1 cellular context compared by ENCODE assay signal in the genomic region with DNA sequence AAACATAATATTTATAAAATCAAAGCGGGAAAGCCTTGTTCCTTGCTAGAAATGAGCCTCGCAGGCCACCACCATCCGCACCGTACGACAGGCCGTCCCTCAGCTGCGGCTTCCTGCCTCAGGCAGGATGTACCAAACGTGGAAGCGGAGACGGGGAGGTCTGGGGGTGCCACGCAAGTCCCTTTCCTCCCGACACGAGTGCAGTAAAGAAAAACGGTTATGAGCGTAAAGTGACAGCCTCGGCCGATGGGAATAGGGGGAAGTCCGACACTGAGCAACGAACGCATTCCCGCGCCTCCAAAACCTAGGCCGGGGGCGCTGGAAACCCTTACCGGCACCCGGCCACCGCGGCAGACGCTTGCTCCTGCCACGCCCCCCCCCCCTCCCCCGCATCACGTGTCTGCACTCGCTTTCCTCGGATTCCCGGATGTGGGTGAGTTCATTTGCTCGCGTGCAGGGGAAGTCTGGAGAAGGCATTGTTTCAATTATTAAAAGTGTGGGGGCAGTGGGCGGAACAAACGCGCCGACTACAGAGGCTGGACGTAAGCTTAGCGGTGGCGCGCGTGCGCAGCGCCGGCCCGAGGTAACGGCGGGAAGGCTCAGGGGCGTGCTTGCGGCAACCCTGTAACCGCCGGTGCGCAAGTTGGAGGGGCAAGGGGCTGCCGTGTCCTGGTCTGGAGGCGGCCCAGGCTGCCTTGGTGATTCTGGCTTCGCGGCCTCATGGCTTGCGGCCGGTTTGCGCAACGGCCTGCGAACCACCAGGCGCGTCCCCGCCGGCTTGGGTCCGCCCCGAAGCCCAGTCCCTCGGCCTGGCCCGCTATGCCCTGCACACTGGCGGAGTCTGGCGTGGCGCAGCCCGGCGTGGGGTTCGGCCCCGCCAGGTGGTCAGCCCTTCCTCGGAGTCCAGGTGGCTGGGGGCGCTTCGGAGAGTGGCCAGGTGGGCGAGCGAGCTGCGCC.
TF ChIP-seq lines count a peak whose summit lies in the region.

ANAPC13 (minus strand) TSS at position 366 of the 957 bp plus-strand sequence. CDS start 3,081 bp downstream, outside the sequence.
CEP63 (plus strand) TSS at position 438 of the 957 bp plus-strand sequence. CDS start 9,264 bp downstream, outside the sequence.

TF ChIP-seq in GM12878, 131 proteins besides CTCF, POLR2A, EP300 and RAD21 (continued from another document and continues in another):
- peak; percentile 67 for TF ChIP-seq MYC (IDR thresholded peaks at IDR 0.05; ENCODE audit: insufficient read depth, insufficient read length, insufficient replicate concordance, low read length, severe bottlenecking)
- no peak for TF ChIP-seq NFYA (IDR thresholded peaks at IDR 0.05; ENCODE audit: borderline replicate concordance, low read depth, low read length)
- no peak for TF ChIP-seq TCF12 (IDR thresholded peaks at IDR 0.05; ENCODE audit: low read depth, low read length)
- TF ChIP-seq ZNF274 (IDR thresholded peaks at IDR 0.05; ENCODE audit: insufficient read depth, insufficient read length), result no peak
- 0 out of 2 replicates have a peak, but pooled peaks have one; percentile 15 for TF ChIP-seq RCOR1 (conservative IDR thresholded peaks at IDR 0.05; ENCODE audit: low read depth, low read length)
- no peak for TF ChIP-seq MYB (IDR thresholded peaks at IDR 0.05; ENCODE audit: borderline replicate concordance, low read depth, low read length)
- peak; percentile 35 to 51; a peak in 1 of 4 replicates for TF ChIP-seq SRF (IDR thresholded peaks at IDR 0.05; ENCODE audit: low read depth in 2 of 2, low read length in 2 of 2)
- peak in 1 of 2 experiments; percentile 95; a peak in 2 of 3 replicates for TF ChIP-seq EGR1 (IDR thresholded peaks at IDR 0.05; ENCODE audit: borderline replicate concordance in 1 of 2, low read depth in 2 of 2, low read length in 2 of 2)
- TF ChIP-seq NRF1 (conservative IDR thresholded peaks at IDR 0.05; ENCODE audit: low read depth, low read length), result peak; percentile 78
- TF ChIP-seq SMAD1 (IDR thresholded peaks at IDR 0.05; ENCODE audit: low read depth, partially characterized antibody), result no peak
- TF ChIP-seq PAX8 (IDR thresholded peaks at IDR 0.05), result no peak
- no peak for TF ChIP-seq IRF4 (IDR thresholded peaks at IDR 0.05; ENCODE audit: low read depth, low read length)
- TF ChIP-seq, protein P1, sequence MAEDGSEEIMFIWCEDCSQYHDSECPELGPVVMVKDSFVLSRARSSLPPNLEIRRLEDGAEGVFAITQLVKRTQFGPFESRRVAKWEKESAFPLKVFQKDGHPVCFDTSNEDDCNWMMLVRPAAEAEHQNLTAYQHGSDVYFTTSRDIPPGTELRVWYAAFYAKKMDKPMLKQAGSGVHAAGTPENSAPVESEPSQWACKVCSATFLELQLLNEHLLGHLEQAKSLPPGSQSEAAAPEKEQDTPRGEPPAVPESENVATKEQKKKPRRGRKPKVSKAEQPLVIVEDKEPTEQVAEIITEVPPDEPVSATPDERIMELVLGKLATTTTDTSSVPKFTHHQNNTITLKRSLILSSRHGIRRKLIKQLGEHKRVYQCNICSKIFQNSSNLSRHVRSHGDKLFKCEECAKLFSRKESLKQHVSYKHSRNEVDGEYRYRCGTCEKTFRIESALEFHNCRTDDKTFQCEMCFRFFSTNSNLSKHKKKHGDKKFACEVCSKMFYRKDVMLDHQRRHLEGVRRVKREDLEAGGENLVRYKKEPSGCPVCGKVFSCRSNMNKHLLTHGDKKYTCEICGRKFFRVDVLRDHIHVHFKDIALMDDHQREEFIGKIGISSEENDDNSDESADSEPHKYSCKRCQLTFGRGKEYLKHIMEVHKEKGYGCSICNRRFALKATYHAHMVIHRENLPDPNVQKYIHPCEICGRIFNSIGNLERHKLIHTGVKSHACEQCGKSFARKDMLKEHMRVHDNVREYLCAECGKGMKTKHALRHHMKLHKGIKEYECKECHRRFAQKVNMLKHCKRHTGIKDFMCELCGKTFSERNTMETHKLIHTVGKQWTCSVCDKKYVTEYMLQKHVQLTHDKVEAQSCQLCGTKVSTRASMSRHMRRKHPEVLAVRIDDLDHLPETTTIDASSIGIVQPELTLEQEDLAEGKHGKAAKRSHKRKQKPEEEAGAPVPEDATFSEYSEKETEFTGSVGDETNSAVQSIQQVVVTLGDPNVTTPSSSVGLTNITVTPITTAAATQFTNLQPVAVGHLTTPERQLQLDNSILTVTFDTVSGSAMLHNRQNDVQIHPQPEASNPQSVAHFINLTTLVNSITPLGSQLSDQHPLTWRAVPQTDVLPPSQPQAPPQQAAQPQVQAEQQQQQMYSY (CRISPR knock-in tag; IDR thresholded peaks at IDR 0.05), result no peak
- peak; percentile 76 for TF ChIP-seq USF2 (IDR thresholded peaks at IDR 0.05; ENCODE audit: borderline replicate concordance, low read depth, low read length)
- peak; percentile 97 to 99 for TF ChIP-seq BHLHE40 (IDR thresholded peaks at IDR 0.05; ENCODE audit: borderline replicate concordance in 1 of 2, low read depth in 2 of 2, low read length in 1 of 2)
- TF ChIP-seq CHD4 (IDR thresholded peaks at IDR 0.05), result no peak
- peak; percentile 46 for TF ChIP-seq DPF2 (IDR thresholded peaks at IDR 0.05)
- TF ChIP-seq TCF7 (IDR thresholded peaks at IDR 0.05; ENCODE audit: borderline replicate concordance), result 0 out of 2 replicates have a peak, but pooled peaks have one; percentile 16
- TF ChIP-seq MTA2 (IDR thresholded peaks at IDR 0.05; ENCODE audit: low read depth), result peak; percentile 51; the same call in 1 of the 2 replicates
- 0 out of 2 replicates have a peak, but pooled peaks have one; percentile 49 for TF ChIP-seq CBX5 (IDR thresholded peaks at IDR 0.05; ENCODE audit: low read depth)
- TF ChIP-seq POLR2AphosphoS5 (IDR thresholded peaks at IDR 0.05; ENCODE audit: low read length), result peak; percentile 87
- TF ChIP-seq SIN3A (IDR thresholded peaks at IDR 0.05; ENCODE audit: low read depth, low read length), result no peak
- no peak for TF ChIP-seq BCL11A (IDR thresholded peaks at IDR 0.05; ENCODE audit: low read depth, low read length)
- TF ChIP-seq, protein P2, sequence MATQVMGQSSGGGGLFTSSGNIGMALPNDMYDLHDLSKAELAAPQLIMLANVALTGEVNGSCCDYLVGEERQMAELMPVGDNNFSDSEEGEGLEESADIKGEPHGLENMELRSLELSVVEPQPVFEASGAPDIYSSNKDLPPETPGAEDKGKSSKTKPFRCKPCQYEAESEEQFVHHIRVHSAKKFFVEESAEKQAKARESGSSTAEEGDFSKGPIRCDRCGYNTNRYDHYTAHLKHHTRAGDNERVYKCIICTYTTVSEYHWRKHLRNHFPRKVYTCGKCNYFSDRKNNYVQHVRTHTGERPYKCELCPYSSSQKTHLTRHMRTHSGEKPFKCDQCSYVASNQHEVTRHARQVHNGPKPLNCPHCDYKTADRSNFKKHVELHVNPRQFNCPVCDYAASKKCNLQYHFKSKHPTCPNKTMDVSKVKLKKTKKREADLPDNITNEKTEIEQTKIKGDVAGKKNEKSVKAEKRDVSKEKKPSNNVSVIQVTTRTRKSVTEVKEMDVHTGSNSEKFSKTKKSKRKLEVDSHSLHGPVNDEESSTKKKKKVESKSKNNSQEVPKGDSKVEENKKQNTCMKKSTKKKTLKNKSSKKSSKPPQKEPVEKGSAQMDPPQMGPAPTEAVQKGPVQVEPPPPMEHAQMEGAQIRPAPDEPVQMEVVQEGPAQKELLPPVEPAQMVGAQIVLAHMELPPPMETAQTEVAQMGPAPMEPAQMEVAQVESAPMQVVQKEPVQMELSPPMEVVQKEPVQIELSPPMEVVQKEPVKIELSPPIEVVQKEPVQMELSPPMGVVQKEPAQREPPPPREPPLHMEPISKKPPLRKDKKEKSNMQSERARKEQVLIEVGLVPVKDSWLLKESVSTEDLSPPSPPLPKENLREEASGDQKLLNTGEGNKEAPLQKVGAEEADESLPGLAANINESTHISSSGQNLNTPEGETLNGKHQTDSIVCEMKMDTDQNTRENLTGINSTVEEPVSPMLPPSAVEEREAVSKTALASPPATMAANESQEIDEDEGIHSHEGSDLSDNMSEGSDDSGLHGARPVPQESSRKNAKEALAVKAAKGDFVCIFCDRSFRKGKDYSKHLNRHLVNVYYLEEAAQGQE (IDR thresholded peaks at IDR 0.05; ENCODE audit: low read depth, low read length), result no peak
- TF ChIP-seq GATAD2B (conservative IDR thresholded peaks at IDR 0.05; ENCODE audit: low read depth), result peak; percentile 73
- peak; percentile 89 for TF ChIP-seq BCLAF1 (IDR thresholded peaks at IDR 0.05)
- no peak for TF ChIP-seq CBX3 (IDR thresholded peaks at IDR 0.05; ENCODE audit: borderline replicate concordance, low read depth)
- TF ChIP-seq HDAC6 (IDR thresholded peaks at IDR 0.05; ENCODE audit: unreplicated experiment), result no peak
- peak; percentile 58 for TF ChIP-seq SP1 (IDR thresholded peaks at IDR 0.05; ENCODE audit: low read depth, low read length)
- TF ChIP-seq CREM (IDR thresholded peaks at IDR 0.05; ENCODE audit: low read depth), result peak; percentile 75
- peak; percentile 52 for TF ChIP-seq RELA (IDR thresholded peaks at IDR 0.05; ENCODE audit: borderline replicate concordance, partially characterized antibody)
- TF ChIP-seq KDM1A (IDR thresholded peaks at IDR 0.05; ENCODE audit: borderline replicate concordance), result no peak
- no peak for TF ChIP-seq MTA3 (IDR thresholded peaks at IDR 0.05; ENCODE audit: borderline replicate concordance, low read length)
- TF ChIP-seq KAT2A (conservative IDR thresholded peaks at IDR 0.05; ENCODE audit: control insufficient read depth, low read depth, low read length), result no peak
- TF ChIP-seq, protein P3, sequence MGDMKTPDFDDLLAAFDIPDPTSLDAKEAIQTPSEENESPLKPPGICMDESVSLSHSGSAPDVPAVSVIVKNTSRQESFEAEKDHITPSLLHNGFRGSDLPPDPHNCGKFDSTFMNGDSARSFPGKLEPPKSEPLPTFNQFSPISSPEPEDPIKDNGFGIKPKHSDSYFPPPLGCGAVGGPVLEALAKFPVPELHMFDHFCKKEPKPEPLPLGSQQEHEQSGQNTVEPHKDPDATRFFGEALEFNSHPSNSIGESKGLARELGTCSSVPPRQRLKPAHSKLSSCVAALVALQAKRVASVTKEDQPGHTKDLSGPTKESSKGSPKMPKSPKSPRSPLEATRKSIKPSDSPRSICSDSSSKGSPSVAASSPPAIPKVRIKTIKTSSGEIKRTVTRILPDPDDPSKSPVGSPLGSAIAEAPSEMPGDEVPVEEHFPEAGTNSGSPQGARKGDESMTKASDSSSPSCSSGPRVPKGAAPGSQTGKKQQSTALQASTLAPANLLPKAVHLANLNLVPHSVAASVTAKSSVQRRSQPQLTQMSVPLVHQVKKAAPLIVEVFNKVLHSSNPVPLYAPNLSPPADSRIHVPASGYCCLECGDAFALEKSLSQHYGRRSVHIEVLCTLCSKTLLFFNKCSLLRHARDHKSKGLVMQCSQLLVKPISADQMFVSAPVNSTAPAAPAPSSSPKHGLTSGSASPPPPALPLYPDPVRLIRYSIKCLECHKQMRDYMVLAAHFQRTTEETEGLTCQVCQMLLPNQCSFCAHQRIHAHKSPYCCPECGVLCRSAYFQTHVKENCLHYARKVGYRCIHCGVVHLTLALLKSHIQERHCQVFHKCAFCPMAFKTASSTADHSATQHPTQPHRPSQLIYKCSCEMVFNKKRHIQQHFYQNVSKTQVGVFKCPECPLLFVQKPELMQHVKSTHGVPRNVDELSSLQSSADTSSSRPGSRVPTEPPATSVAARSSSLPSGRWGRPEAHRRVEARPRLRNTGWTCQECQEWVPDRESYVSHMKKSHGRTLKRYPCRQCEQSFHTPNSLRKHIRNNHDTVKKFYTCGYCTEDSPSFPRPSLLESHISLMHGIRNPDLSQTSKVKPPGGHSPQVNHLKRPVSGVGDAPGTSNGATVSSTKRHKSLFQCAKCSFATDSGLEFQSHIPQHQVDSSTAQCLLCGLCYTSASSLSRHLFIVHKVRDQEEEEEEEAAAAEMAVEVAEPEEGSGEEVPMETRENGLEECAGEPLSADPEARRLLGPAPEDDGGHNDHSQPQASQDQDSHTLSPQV (IDR thresholded peaks at IDR 0.05), result no peak
- peak; percentile 52 for TF ChIP-seq ELK1 (IDR thresholded peaks at IDR 0.05; ENCODE audit: low read depth, low read length)
- TF ChIP-seq SUPT20H (IDR thresholded peaks at IDR 0.05; ENCODE audit: borderline replicate concordance, control insufficient read depth, low read depth, low read length), result no peak
- 0 out of 2 replicates have a peak, but pooled peaks have one; percentile 44 for TF ChIP-seq E2F4 (IDR thresholded peaks at IDR 0.05; ENCODE audit: low read depth, low read length)
